ENCODE assay signal across 9 cellular contexts in genomic region chr10:72009430-72010081, GRCh38. TPM values are rescaled to one million over a fixed set of nuclear protein-coding genes. Genes with fewer than 3 reads are reported as not detected.
DNase-seq lines count a peak whose midpoint lies in the region; TF ChIP-seq lines count a peak whose summit lies in the region.
"Had no signal": no experiment of that assay in that cellular context is flagged by ENCODE, and none has a peak within 500 bp of the region (broad histone marks: within the 10 kb centered on the region; RNA-seq: fewer than 3 reads in every experiment).

No MANE protein-coding gene starts in this region.

- peaks cover 28% of the 10 kb centered on the region for H3K4me1 Mint-ChIP-seq in MCF 10A (ENCODE audit: insufficient read depth, unreplicated experiment)

- peak overlapping the region; percentile 53 for H3K4me3 Mint-ChIP-seq in MCF 10A (ENCODE audit: unreplicated experiment)
- H3K4me3 Mint-ChIP-seq: dendritic cell treated with granulocyte-macrophage colony-stimulating factor and Interleukin-4, amounts not matched to agents 40 ng/mL and 50 ng/mL, for 4 days had no signal

- no peak for TF ChIP-seq CTCF in HEK293 (tag by site-specific recombination; IDR thresholded peaks at IDR 0.05)
- no peak for TF ChIP-seq CTCF in MCF 10A (IDR thresholded peaks at IDR 0.05; ENCODE audit: unreplicated experiment)

- no TSS peak for BruUV-seq in MCF 10A (replicated peaks; lab: Mats Ljungman, UMichigan)

- POLR2A ChIA-PET in HEK293 (lab: Yijun Ruan, JAX), result interaction anchor here (0.6 kb wide), 2 partner anchors 98 to 239 kb away, joined by 3 to 9 read pairs; no protein-coding TSS in a partner anchor
- POLR2A ChIA-PET in MCF 10A (lab: Yijun Ruan, JAX), result interaction anchor here (0.6 to 4.9 kb wide), 15 partner anchors 10 to 1658 kb away, joined by 3 to 56 read pairs (median 4); no protein-coding TSS in a partner anchor

- DNase-seq in MCF 10A (ENCODE audit: unreplicated experiment), result peak; percentile 98
- peak; percentile 94 for DNase-seq in iris pigment epithelial cell (ENCODE audit: low read depth)
- no peak for DNase-seq in NCI-H1436 (lab: John Stamatoyannopoulos, UW)
- no peak for DNase-seq in GF-D8 (lab: John Stamatoyannopoulos, UW)
- DNase-seq in NCI-H2107 (lab: John Stamatoyannopoulos, UW), result no peak
- no peak for DNase-seq in activated T-cell treated with anti-CD3 and anti-CD28 coated beads, Interleukin-2, amount 50 U/mL, for 1 hour

- H3K27ac ChIP-seq in HEK293 (ENCODE audit: extremely low read depth, low read depth, low read length), result peak overlapping the region; percentile 20

- no peaks in the 10 kb centered on the region for H3K9me3 Mint-ChIP-seq in MCF 10A (ENCODE audit: unreplicated experiment)
- H3K9me3 Mint-ChIP-seq: dendritic cell treated with granulocyte-macrophage colony-stimulating factor and Interleukin-4, amounts not matched to agents 40 ng/mL and 50 ng/mL, for 4 days had no signal

- peak overlapping the region; percentile 66 for H3K4me2 ChIP-seq in skeletal muscle satellite cell (ENCODE audit: low read length)

- H3K27me3 ChIP-seq in skeletal muscle satellite cell (ENCODE audit: control insufficient read depth, insufficient read depth, low read length), result no peaks in the 10 kb centered on the region

- CTCF ChIA-PET in HEK293 (lab: Yijun Ruan, JAX) (interaction anchor here (0.6 kb wide), 1 partner anchor 13 kb away, joined by 4 read pairs; no protein-coding TSS in a partner anchor), MCF 10A (lab: Yijun Ruan, JAX) (interaction anchor here (0.6 to 2.0 kb wide), 10 partner anchors 10 to 245 kb away, joined by 3 to 11 read pairs (median 6); no protein-coding TSS in a partner anchor)

- H3K4me3 ChIP-seq in HEK293 (ENCODE audit: low read depth, low read length) (no peak overlapping the region), skeletal muscle satellite cell (ENCODE audit: low read length) (peak overlapping the region; percentile 12)

- no peaks in the 10 kb centered on the region for H3K9me3 ChIP-seq in HEK293 (ENCODE audit: control insufficient read depth, insufficient read depth, low read depth, low read length)
- H3K9me3 ChIP-seq in skeletal muscle satellite cell (replicated peaks; ENCODE audit: low read length), result no peaks in the 10 kb centered on the region

- peaks cover 4% of the 10 kb centered on the region; the same call in 1 of the 2 replicates for H3K4me1 ChIP-seq in HEK293 (ENCODE audit: control insufficient read depth, insufficient read depth, low read length)
- H3K4me1 ChIP-seq in skeletal muscle satellite cell (ENCODE audit: control insufficient read depth, insufficient read depth, low read length), result peaks cover 27% of the 10 kb centered on the region

- no peaks in the 10 kb centered on the region for H3K27me3 Mint-ChIP-seq in MCF 10A (ENCODE audit: insufficient read depth, unreplicated experiment)

- H3K36me3 Mint-ChIP-seq in MCF 10A (ENCODE audit: insufficient read depth, unreplicated experiment), result peaks cover 85% of the 10 kb centered on the region

- intact Hi-C loops in MCF 10A (cut with micrococcal nuclease), result loop anchor here (2.0 kb wide), 2 partner anchors 35 to 45 kb away; partner anchors contain the start of gene CHST3

- H3K36me3 ChIP-seq in HEK293 (ENCODE audit: control insufficient read depth in 2 of 2, insufficient read depth in 1 of 2, low read length in 2 of 2), result peaks cover 0 to 40% of the 10 kb centered on the region in 2 experiments; a peak in 1 of 3 replicates
- H3K36me3 ChIP-seq in skeletal muscle satellite cell (ENCODE audit: insufficient read depth, low read length), result peaks cover 64% of the 10 kb centered on the region

- H3K27ac Mint-ChIP-seq in MCF 10A (ENCODE audit: low read depth, unreplicated experiment), result peak overlapping the region; percentile 98
- H3K27ac Mint-ChIP-seq: dendritic cell treated with granulocyte-macrophage colony-stimulating factor and Interleukin-4, amounts not matched to agents 40 ng/mL and 50 ng/mL, for 4 days had no signal

- H3K9ac ChIP-seq in skeletal muscle satellite cell (ENCODE audit: low read depth, low read length), result peak overlapping the region; percentile 63

TF ChIP-seq in HEK293, 187 proteins besides CTCF, POLR2A, EP300 and RAD21:
- TF ChIP-seq ZBTB20 (tag by site-specific recombination; IDR thresholded peaks at IDR 0.05) (peak; percentile 60; the same call in 1 of the 2 replicates), ZBTB8A (tag by site-specific recombination; IDR thresholded peaks at IDR 0.05) (peak; percentile 38; the same call in 1 of the 2 replicates), ZIC2 (tag by site-specific recombination; IDR thresholded peaks at IDR 0.05) (peak; percentile 89), TRIM28 (IDR thresholded peaks at IDR 0.05; ENCODE audit: borderline replicate concordance, low read length) (0 out of 2 replicates have a peak, but pooled peaks have one; percentile 19)
- TF ChIP-seq, protein P1, sequence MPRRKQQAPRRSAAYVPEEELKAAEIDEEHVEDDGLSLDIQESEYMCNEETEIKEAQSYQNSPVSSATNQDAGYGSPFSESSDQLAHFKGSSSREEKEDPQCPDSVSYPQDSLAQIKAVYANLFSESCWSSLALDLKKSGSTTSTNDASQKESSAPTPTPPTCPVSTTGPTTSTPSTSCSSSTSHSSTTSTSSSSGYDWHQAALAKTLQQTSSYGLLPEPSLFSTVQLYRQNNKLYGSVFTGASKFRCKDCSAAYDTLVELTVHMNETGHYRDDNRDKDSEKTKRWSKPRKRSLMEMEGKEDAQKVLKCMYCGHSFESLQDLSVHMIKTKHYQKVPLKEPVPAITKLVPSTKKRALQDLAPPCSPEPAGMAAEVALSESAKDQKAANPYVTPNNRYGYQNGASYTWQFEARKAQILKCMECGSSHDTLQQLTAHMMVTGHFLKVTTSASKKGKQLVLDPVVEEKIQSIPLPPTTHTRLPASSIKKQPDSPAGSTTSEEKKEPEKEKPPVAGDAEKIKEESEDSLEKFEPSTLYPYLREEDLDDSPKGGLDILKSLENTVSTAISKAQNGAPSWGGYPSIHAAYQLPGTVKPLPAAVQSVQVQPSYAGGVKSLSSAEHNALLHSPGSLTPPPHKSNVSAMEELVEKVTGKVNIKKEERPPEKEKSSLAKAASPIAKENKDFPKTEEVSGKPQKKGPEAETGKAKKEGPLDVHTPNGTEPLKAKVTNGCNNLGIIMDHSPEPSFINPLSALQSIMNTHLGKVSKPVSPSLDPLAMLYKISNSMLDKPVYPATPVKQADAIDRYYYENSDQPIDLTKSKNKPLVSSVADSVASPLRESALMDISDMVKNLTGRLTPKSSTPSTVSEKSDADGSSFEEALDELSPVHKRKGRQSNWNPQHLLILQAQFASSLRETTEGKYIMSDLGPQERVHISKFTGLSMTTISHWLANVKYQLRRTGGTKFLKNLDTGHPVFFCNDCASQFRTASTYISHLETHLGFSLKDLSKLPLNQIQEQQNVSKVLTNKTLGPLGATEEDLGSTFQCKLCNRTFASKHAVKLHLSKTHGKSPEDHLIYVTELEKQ (tag by site-specific recombination; IDR thresholded peaks at IDR 0.05; ENCODE audit: borderline replicate concordance), result no peak

RNA-seq across cellular contexts. Expression of gene CHST3, which starts 45.4 kb away (rescaled TPM):
- total RNA-seq in MCF 10A (2022), result 28.7 and 29.3 TPM in 2 replicates
- 19.3 and 25.3 TPM in 2 replicates for total RNA-seq in skeletal muscle satellite cell (2012; rRNA removed)

Comparison
In these comparisons a context has a peak if more than half of its experiments do, and no peak if none do; other contexts are left out.
1. DNase-seq: peak in MCF 10A (single experiment) and iris pigment epithelial cell (single experiment); none in NCI-H1436 (single experiment), GF-D8 (single experiment), NCI-H2107 (single experiment) and activated T-cell treated with anti-CD3 and anti-CD28 coated beads, Interleukin-2, amount 50 U/mL, for 1 hour (single experiment).